ENCODE assay signal across 1 cellular context in the genomic region with DNA sequence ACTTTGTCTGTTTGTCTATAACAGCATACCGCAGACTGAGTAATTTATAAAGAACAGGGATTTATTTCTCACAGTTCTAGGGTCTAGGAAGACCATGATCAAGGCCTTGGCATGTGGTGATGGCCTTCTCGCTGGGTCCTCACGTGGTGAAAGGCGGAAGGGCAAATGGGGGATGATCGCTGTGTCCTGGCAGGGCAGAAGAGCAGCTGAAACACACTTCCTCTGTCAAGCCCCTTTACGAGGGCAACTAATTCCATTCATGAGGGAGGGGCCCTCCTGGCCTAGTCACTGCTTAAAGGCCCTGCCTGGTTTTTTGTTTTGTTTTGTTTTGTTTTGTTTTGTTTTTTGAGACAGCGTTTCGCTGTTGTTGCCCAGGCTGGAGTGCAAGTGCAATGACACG.
TF ChIP-seq lines count a peak whose summit lies in the region.

No MANE protein-coding gene starts in this region.

TF ChIP-seq in GM23338, 12 proteins besides CTCF, POLR2A, EP300 and RAD21 (continued from another document):
- no peak for TF ChIP-seq CREB1 (CRISPR knock-in tag; IDR thresholded peaks at IDR 0.05; ENCODE audit: low read depth)
- TF ChIP-seq EZH2phosphoT487 (IDR thresholded peaks at IDR 0.05; ENCODE audit: unreplicated experiment) = no peak
